ENCODE assay signal across 8 cellular contexts in the genomic region with DNA sequence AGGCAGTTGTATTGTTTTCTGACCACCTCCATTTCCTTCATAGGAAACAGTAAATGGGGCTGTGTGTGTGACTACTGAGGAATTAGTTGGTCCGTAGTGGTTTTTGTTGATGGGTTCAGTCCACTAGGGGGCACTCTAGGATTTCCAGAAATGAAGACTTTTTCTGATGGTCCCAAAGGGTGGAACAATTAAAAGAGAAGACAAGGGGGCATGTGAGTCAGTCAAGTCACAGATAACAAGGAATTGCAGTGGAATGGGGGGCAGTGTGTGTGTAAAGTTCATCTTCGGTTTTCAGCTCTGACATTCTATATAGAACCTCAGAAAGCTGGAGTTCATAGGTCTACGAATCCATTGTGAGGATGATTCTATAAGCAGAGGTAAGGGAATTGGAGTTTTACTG.
DNase-seq lines count a peak whose midpoint lies in the region; ATAC-seq and TF ChIP-seq lines count a peak whose summit lies in the region.

No MANE protein-coding gene starts in this region.

- DNase-seq in CD4-positive, alpha-beta T cell = peak in 2 of 10 experiments; percentile 28 to 30
- no peak for DNase-seq in HFF-Myc (ENCODE audit: extremely low read depth, low read depth)
- peak; percentile 63 for DNase-seq in activated CD4-positive, alpha-beta T cell treated with anti-CD3 and anti-CD28 coated beads, Interleukin-2, amount 10 ng/mL, durations not matched to agents 7 days and 5 days
- peak; percentile 50 for DNase-seq in iPS DF 19.7 (ENCODE audit: low read depth, low spot score)
- no peak for DNase-seq in prostate gland (ENCODE audit: low spot score)
- no peak for DNase-seq in transverse colon
- no peak for DNase-seq in GF-D8 (lab: John Stamatoyannopoulos, UW)

- no peaks in the 10 kb centered on the region for H3K9me3 ChIP-seq in CD4-positive, alpha-beta T cell (ENCODE audit: control insufficient read depth, low read length)
- H3K9me3 ChIP-seq in prostate gland = no peaks in the 10 kb centered on the region
- no peaks in the 10 kb centered on the region for H3K9me3 ChIP-seq in transverse colon

- no peaks in the 10 kb centered on the region for H3K9me3 Mint-ChIP-seq in CD4-positive, alpha-beta T cell
- no peaks in the 10 kb centered on the region for H3K9me3 Mint-ChIP-seq in activated CD4-positive, alpha-beta T cell treated with anti-CD3 and anti-CD28 coated beads, Interleukin-2, amount 10 ng/mL, durations not matched to agents 7 days and 5 days

- peaks cover 14% of the 10 kb centered on the region for H3K4me1 Mint-ChIP-seq in CD4-positive, alpha-beta T cell (ENCODE audit: low read depth)
- H3K4me1 Mint-ChIP-seq in activated CD4-positive, alpha-beta T cell treated with anti-CD3 and anti-CD28 coated beads, Interleukin-2, amount 10 ng/mL, durations not matched to agents 7 days and 5 days = peaks cover 7% of the 10 kb centered on the region

- no peaks in the 10 kb centered on the region for H3K36me3 ChIP-seq in prostate gland
- H3K36me3 ChIP-seq in transverse colon = no peaks in the 10 kb centered on the region

- H3K27me3 ChIP-seq in CD4-positive, alpha-beta T cell (ENCODE audit: control insufficient read depth, insufficient read depth, low read length) = no peaks in the 10 kb centered on the region
- H3K27me3 ChIP-seq in prostate gland (replicated peaks; ENCODE audit: insufficient read depth) (peaks cover 2% of the 10 kb centered on the region), transverse colon (peaks cover 4% of the 10 kb centered on the region)

- H3K4me1 ChIP-seq in prostate gland (replicated peaks) = no peaks in the 10 kb centered on the region
- H3K4me1 ChIP-seq in transverse colon = no peaks in the 10 kb centered on the region

- H3K27ac ChIP-seq in CD4-positive, alpha-beta T cell (ENCODE audit: low read depth, low read length) = no peak overlapping the region
- H3K27ac ChIP-seq in prostate gland = no peak overlapping the region
- no peak overlapping the region for H3K27ac ChIP-seq in transverse colon

- H3K4me3 Mint-ChIP-seq in CD4-positive, alpha-beta T cell = peak overlapping the region; percentile 63
- H3K4me3 Mint-ChIP-seq in activated CD4-positive, alpha-beta T cell treated with anti-CD3 and anti-CD28 coated beads, Interleukin-2, amount 10 ng/mL, durations not matched to agents 7 days and 5 days = peak overlapping the region; percentile 36

- H3K4me3 ChIP-seq in HFF-Myc (replicated peaks; ENCODE audit: low read depth, low read length) (no peak overlapping the region), prostate gland (no peak overlapping the region), transverse colon (no peak overlapping the region)

- H3K27ac Mint-ChIP-seq in CD4-positive, alpha-beta T cell = peak overlapping the region; percentile 10
- H3K27ac Mint-ChIP-seq in activated CD4-positive, alpha-beta T cell treated with anti-CD3 and anti-CD28 coated beads, Interleukin-2, amount 10 ng/mL, durations not matched to agents 7 days and 5 days = peak overlapping the region; percentile 52

- peak; percentile 67 for TF ChIP-seq CTCF in CD4-positive, alpha-beta T cell (IDR thresholded peaks at IDR 0.05)
- TF ChIP-seq CTCF in HFF-Myc (IDR thresholded peaks at IDR 0.05; ENCODE audit: low read depth, low read length, missing control alignments) (peak; percentile 21), prostate gland (IDR thresholded peaks at IDR 0.05) (peak in 1 of 4 experiments; percentile 15), transverse colon (IDR thresholded peaks at IDR 0.05) (peak in 2 of 5 experiments; percentile 25 to 35)

- CTCF ChIA-PET in CD4-positive, alpha-beta T cell (lab: Charles Lee) = interaction anchor here (1.2 to 1.3 kb wide), 2 partner anchors 13 to 697 kb away, joined by 3 to 5 read pairs; no protein-coding TSS in a partner anchor
- CTCF ChIA-PET in activated CD4-positive, alpha-beta T cell treated with anti-CD3 and anti-CD28 coated beads, Interleukin-2, amount 10 ng/mL, durations not matched to agents 7 days and 5 days (lab: Charles Lee) = interaction anchor here (1.0 to 2.8 kb wide), 3 partner anchors 9 to 710 kb away, joined by 3 to 10 read pairs (median 4); no protein-coding TSS in a partner anchor

- peaks cover 6% of the 10 kb centered on the region for H3K27me3 Mint-ChIP-seq in CD4-positive, alpha-beta T cell
- H3K27me3 Mint-ChIP-seq in activated CD4-positive, alpha-beta T cell treated with anti-CD3 and anti-CD28 coated beads, Interleukin-2, amount 10 ng/mL, durations not matched to agents 7 days and 5 days = peaks cover 23% of the 10 kb centered on the region

- H3K36me3 Mint-ChIP-seq in CD4-positive, alpha-beta T cell (ENCODE audit: low read depth) = peaks cover 6% of the 10 kb centered on the region
- peaks cover 9% of the 10 kb centered on the region for H3K36me3 Mint-ChIP-seq in activated CD4-positive, alpha-beta T cell treated with anti-CD3 and anti-CD28 coated beads, Interleukin-2, amount 10 ng/mL, durations not matched to agents 7 days and 5 days (ENCODE audit: low read depth)

- 76% methylated on average over 3 of the region's 3 CpGs for WGBS in prostate gland
- WGBS in transverse colon (ENCODE audit: low coverage in 1 of 2), 2 donors = 64 to 72% methylated on average over 3 of the region's 3 CpGs

- peak; percentile 45 for ATAC-seq in CD4-positive, alpha-beta T cell (ENCODE audit: poor library complexity)
- ATAC-seq in HG03520 (IDR thresholded peaks at IDR 0.05; ENCODE audit: unreplicated experiment) = no peak

- no peak for TF ChIP-seq POLR2A in prostate gland (IDR thresholded peaks at IDR 0.05)
- no peak for TF ChIP-seq POLR2A in transverse colon (IDR thresholded peaks at IDR 0.05)

- POLR2A ChIA-PET in CD4-positive, alpha-beta T cell (lab: Charles Lee) = interaction anchor here (1.4 to 1.5 kb wide), 2 partner anchors 681 to 710 kb away, joined by 3 to 8 read pairs; no protein-coding TSS in a partner anchor
- POLR2A ChIA-PET in activated CD4-positive, alpha-beta T cell treated with anti-CD3 and anti-CD28 coated beads, Interleukin-2, amount 10 ng/mL, durations not matched to agents 7 days and 5 days (lab: Charles Lee) = no interaction called here

- intact Hi-C loops in CD4-positive, alpha-beta T cell (cut with DNase I, micrococcal nuclease) = loop anchor here in 1 of 2 experiments (5.0 to 10.0 kb wide), 2 partner anchors 697 to 995 kb away; no protein-coding TSS in a partner anchor
- intact Hi-C loops in prostate gland (cut with DNase I) (no loop called here), transverse colon (cut with DNase I; ENCODE audit: low total_unique reads) (no loop called here)

- in situ Hi-C loops in transverse colon (cut with MboI; ENCODE audit: low pct_ligation_motif_present in 1 of 4, low pct_unique_long_range_greater_than_20kb in 1 of 4, low sequenced_read_pairs in 3 of 4) = no loop called here

- TF ChIP-seq EP300 in transverse colon (IDR thresholded peaks at IDR 0.05; ENCODE audit: low read depth) = no peak

Comparison
In these comparisons a context has a peak if more than half of its experiments do, and no peak if none do; other contexts are left out.
1. DNase-seq: peak in activated CD4-positive, alpha-beta T cell treated with anti-CD3 and anti-CD28 coated beads, Interleukin-2, amount 10 ng/mL, durations not matched to agents 7 days and 5 days (single experiment) and iPS DF 19.7 (single experiment); none in HFF-Myc (single experiment), prostate gland (single experiment), transverse colon (single experiment) and GF-D8 (single experiment).